9 cellular contexts compared by ENCODE assay signal in the genomic region with DNA sequence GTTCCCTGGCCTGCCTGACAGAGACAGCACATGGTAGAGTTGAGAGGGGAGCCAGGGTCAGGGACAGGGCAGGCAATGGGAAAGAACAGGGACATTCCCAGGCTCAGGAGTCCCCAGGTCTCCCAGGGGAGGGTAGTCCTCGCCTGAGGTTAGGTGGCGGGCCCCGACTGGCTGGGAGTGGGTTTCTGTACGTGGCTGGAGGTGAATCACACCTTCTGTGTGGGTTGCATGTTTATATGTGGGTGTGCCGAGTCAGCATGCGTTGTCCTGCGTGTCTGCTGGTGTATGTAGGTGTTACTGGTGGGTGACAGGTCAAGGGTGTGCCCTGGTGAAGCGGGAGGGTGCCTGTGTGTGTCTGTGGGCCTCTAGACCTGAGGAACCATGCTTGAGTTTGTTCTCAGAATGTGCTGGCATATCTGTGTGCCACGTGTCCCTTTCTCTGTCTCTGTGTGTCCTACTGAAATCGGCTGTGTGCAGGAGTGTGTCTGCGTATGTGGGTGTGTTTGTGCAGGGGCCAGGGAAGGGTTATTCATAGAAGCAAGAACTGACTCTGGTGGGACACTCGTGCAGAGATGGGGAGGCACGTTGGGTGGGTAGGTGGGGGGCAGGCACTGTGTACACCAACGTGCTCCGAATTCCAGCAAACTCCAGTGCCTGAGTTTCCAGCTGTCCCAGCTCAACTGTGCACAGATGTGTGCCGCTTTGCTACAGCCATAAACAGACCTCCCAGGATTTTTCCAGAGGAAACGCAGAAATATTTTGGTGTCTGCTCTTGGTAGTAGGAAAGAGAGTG. TPM values are rescaled to one million over a fixed set of nuclear protein-coding genes. Genes with fewer than 3 reads are reported as not detected.
DNase-seq lines count a peak whose midpoint lies in the region; ATAC-seq and TF ChIP-seq lines count a peak whose summit lies in the region.
"Had no signal": no experiment of that assay in that cellular context is flagged by ENCODE, and none has a peak within 500 bp of the region (broad histone marks: within the 10 kb centered on the region; RNA-seq: fewer than 3 reads in every experiment).

No MANE protein-coding gene starts in this region.

- H3K27ac Mint-ChIP-seq in activated naive CD4-positive, alpha-beta T cell treated with anti-CD3 and anti-CD28 coated beads, Interleukin-2, amount 50 U/mL, for 72 hours = peak overlapping the region in 1 of 2 donors; percentile 21

- TF ChIP-seq RAD21 in liver (IDR thresholded peaks at IDR 0.05) = peak in 1 of 2 donors; percentile 6

- H2AFZ ChIP-seq in Karpas-422 (ENCODE audit: low read length) = no peak overlapping the region

- H3K36me3 Mint-ChIP-seq in activated naive CD4-positive, alpha-beta T cell treated with anti-CD3 and anti-CD28 coated beads, Interleukin-2, amount 50 U/mL, for 72 hours = no peaks in the 10 kb centered on the region

- H3K4me1 ChIP-seq in liver (ENCODE audit: control insufficient read depth in 4 of 4, insufficient read depth in 4 of 4, low read length in 3 of 4) (peaks cover 18 to 84% (median 72%) of the 10 kb centered on the region in 4 donors), urinary bladder (ENCODE audit: insufficient read depth) (no peaks in the 10 kb centered on the region), Karpas-422 (ENCODE audit: low read length) (no peaks in the 10 kb centered on the region)

- H3K27me3 ChIP-seq in liver (ENCODE audit: control insufficient read depth in 4 of 4, insufficient read depth in 4 of 4, low read length in 3 of 4) (no peaks in the 10 kb centered on the region), Karpas-422 (ENCODE audit: low read length) (no peaks in the 10 kb centered on the region)

- no peak overlapping the region for H3K4me2 ChIP-seq in Karpas-422 (ENCODE audit: low read depth, low read length, poor library complexity, severe bottlenecking)

- H3K9me3 ChIP-seq in liver (ENCODE audit: control insufficient read depth in 4 of 4, low read length in 3 of 4) (no peaks in the 10 kb centered on the region), Karpas-422 (ENCODE audit: low read length) (no peaks in the 10 kb centered on the region)
- H3K9me3 ChIP-seq: neutrophil had no signal

- no peak for TF ChIP-seq CTCF in liver (IDR thresholded peaks at IDR 0.05; ENCODE audit: low read depth, low read length, missing input control)

- H3K36me3 ChIP-seq in liver (ENCODE audit: control insufficient read depth in 4 of 4, insufficient read depth in 3 of 4, low read depth in 1 of 4, low read length in 3 of 4) (no peaks in the 10 kb centered on the region), urinary bladder (ENCODE audit: insufficient read depth) (no peaks in the 10 kb centered on the region), Karpas-422 (ENCODE audit: insufficient read depth, low read length) (no peaks in the 10 kb centered on the region)
- H3K36me3 ChIP-seq: neutrophil had no signal

- no peaks in the 10 kb centered on the region for H3K9me3 Mint-ChIP-seq in activated naive CD4-positive, alpha-beta T cell treated with anti-CD3 and anti-CD28 coated beads, Interleukin-2, amount 50 U/mL, for 72 hours

- no peaks in the 10 kb centered on the region for H3K9me2 ChIP-seq in Karpas-422 (replicated peaks; ENCODE audit: insufficient read depth, low read length)

- 24% methylated on average over 17 of the region's 17 CpGs for WGBS in liver
- 47% methylated on average over 17 of the region's 17 CpGs for WGBS in urinary bladder

- H4K20me1 ChIP-seq in Karpas-422 (ENCODE audit: insufficient read depth, low read depth, low read length) = no peaks in the 10 kb centered on the region

- DNase-seq in stimulated activated CD4-positive, alpha-beta T cell treated with anti-CD3 and anti-CD28 coated beads, Interleukin-1b, Interleukin-23, amount 100 ng/mL, for 48 hours = peak; percentile 26
- DNase-seq in stimulated activated CD4-positive, alpha-beta T cell treated with anti-CD3 and anti-CD28 coated beads, Interleukin-2, amount 100 ng/mL, for 24 hours = no peak
- no peak for DNase-seq in activated naive CD4-positive, alpha-beta T cell treated with anti-CD3 and anti-CD28 coated beads, Interleukin-2, amount 50 U/mL, for 72 hours (ENCODE audit: low spot score in 2 of 2)
- no peak for DNase-seq in Karpas-422

- peak; percentile 49 to 53 for ATAC-seq in activated naive CD4-positive, alpha-beta T cell treated with anti-CD3 and anti-CD28 coated beads, Interleukin-2, amount 50 U/mL, for 72 hours
- no peak for ATAC-seq in GM18517 (IDR thresholded peaks at IDR 0.05; ENCODE audit: unreplicated experiment)
- no peak for ATAC-seq in GM18498 (IDR thresholded peaks at IDR 0.05; ENCODE audit: unreplicated experiment)

- no peaks in the 10 kb centered on the region for H3K79me2 ChIP-seq in Karpas-422 (ENCODE audit: low read length)

- H3K9ac ChIP-seq in liver (ENCODE audit: low read depth in 1 of 2, low read length in 2 of 2) (peak overlapping the region; percentile 36 to 87), Karpas-422 (ENCODE audit: low read length) (no peak overlapping the region)

- no peak overlapping the region for H3K4me3 ChIP-seq in liver (ENCODE audit: low read depth in 1 of 3, low read length in 3 of 3)
- H3K4me3 ChIP-seq in urinary bladder (ENCODE audit: low read depth, low read length) = no peak overlapping the region
- no peak overlapping the region for H3K4me3 ChIP-seq in Karpas-422 (ENCODE audit: low read length)

- H3K27ac ChIP-seq in liver (ENCODE audit: low read depth in 1 of 2, low read length in 2 of 2) (peak overlapping the region; percentile 95 to 96), urinary bladder (ENCODE audit: low read depth) (peak overlapping the region; percentile 66), Karpas-422 (ENCODE audit: low read length) (no peak overlapping the region)
- H3K27ac ChIP-seq: neutrophil had no signal

TF ChIP-seq in liver, 16 proteins besides CTCF, POLR2A, EP300 and RAD21:
- TF ChIP-seq FOXA2 (IDR thresholded peaks at IDR 0.05) (peak; percentile 5), HNF4A (conservative IDR thresholded peaks at IDR 0.05) (peak in 1 of 2 donors; percentile 33), YY1 (IDR thresholded peaks at IDR 0.05) (peak; percentile 39), JUND (IDR thresholded peaks at IDR 0.05) (peak in 1 of 2 donors; percentile 12), GABPA (IDR thresholded peaks at IDR 0.05 in 1 of 2, conservative IDR thresholded peaks at IDR 0.05 in 1 of 2) (no peak), RXRA (IDR thresholded peaks at IDR 0.05) (peak; percentile 78 to 79), EGR1 (IDR thresholded peaks at IDR 0.05; ENCODE audit: low read depth in 2 of 2) (peak in 1 of 2 donors; percentile 27), SP1 (IDR thresholded peaks at IDR 0.05) (peak; percentile 22), NR2F2 (IDR thresholded peaks at IDR 0.05) (no peak), FOXA1 (IDR thresholded peaks at IDR 0.05) (no peak)
- TF ChIP-seq, protein P1, sequence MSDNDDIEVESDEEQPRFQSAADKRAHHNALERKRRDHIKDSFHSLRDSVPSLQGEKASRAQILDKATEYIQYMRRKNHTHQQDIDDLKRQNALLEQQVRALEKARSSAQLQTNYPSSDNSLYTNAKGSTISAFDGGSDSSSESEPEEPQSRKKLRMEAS (IDR thresholded peaks at IDR 0.05) = peak; percentile 95
- TF ChIP-seq, protein P2, sequence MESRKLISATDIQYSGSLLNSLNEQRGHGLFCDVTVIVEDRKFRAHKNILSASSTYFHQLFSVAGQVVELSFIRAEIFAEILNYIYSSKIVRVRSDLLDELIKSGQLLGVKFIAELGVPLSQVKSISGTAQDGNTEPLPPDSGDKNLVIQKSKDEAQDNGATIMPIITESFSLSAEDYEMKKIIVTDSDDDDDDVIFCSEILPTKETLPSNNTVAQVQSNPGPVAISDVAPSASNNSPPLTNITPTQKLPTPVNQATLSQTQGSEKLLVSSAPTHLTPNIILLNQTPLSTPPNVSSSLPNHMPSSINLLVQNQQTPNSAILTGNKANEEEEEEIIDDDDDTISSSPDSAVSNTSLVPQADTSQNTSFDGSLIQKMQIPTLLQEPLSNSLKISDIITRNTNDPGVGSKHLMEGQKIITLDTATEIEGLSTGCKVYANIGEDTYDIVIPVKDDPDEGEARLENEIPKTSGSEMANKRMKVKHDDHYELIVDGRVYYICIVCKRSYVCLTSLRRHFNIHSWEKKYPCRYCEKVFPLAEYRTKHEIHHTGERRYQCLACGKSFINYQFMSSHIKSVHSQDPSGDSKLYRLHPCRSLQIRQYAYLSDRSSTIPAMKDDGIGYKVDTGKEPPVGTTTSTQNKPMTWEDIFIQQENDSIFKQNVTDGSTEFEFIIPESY (IDR thresholded peaks at IDR 0.05) = peak; percentile 21

RNA-seq across cellular contexts. Expression of a gene that starts 23.8 kb away (rescaled TPM):
- 1 to 10 TPM in 1 of 2 donors, under 1 TPM in 1; 0.57 to 2.3 TPM for total RNA-seq in activated naive CD4-positive, alpha-beta T cell treated with anti-CD3 and anti-CD28 coated beads, Interleukin-2, amount 50 U/mL, for 72 hours
- total RNA-seq in liver (10 to 100 TPM; 15.0 to 89.4 TPM), urinary bladder (25.5 TPM)
- polyA plus RNA-seq in liver (100 to 1,000 TPM in 1 of 2 donors, 10 to 100 TPM in 1; 74.6 to 151 TPM), urinary bladder (50.2 TPM)
- total RNA-seq in Karpas-422 (2014; rRNA removed; shearing (Covaris generic); ENCODE audit: low replicate concordance) = 0.30 and 1.4 TPM in 2 replicates

RNA-seq across cellular contexts. Expression of a gene that starts 49.1 kb away (rescaled TPM):
- total RNA-seq in activated naive CD4-positive, alpha-beta T cell treated with anti-CD3 and anti-CD28 coated beads, Interleukin-2, amount 50 U/mL, for 72 hours = not detected
- total RNA-seq in liver (under 1 TPM; 0.33 to 0.37 TPM), urinary bladder (32.3 TPM)
- polyA plus RNA-seq in liver (under 1 TPM; 0.22 to 0.89 TPM), urinary bladder (37.5 TPM)
- not detected in 2 replicates for total RNA-seq in Karpas-422 (2014; rRNA removed; shearing (Covaris generic); ENCODE audit: low replicate concordance)

RNA-seq across cellular contexts. Expression of a gene that starts 52.9 kb away (rescaled TPM):
- total RNA-seq in activated naive CD4-positive, alpha-beta T cell treated with anti-CD3 and anti-CD28 coated beads, Interleukin-2, amount 50 U/mL, for 72 hours = not detected
- total RNA-seq in liver (not detected), urinary bladder (0.58 TPM)
- polyA plus RNA-seq in liver (not detected), urinary bladder (0.44 TPM)
- 0.11 TPM in 1 of 2 replicates, not detected in the other for total RNA-seq in Karpas-422 (2014; rRNA removed; shearing (Covaris generic); ENCODE audit: low replicate concordance)

Comparison
In these comparisons a context has a peak if more than half of its experiments do, and no peak if none do; other contexts are left out.
1. ATAC-seq: peak in activated naive CD4-positive, alpha-beta T cell treated with anti-CD3 and anti-CD28 coated beads, Interleukin-2, amount 50 U/mL, for 72 hours (2 of 2); none in GM18517 (single experiment) and GM18498 (single experiment).
2. RNA of a gene that starts 49.1 kb away (total RNA-seq): 32.3 TPM in urinary bladder (single experiment); 0.33 to 0.37 TPM in liver, not detected in activated naive CD4-positive, alpha-beta T cell treated with anti-CD3 and anti-CD28 coated beads, Interleukin-2, amount 50 U/mL, for 72 hours and not detected in Karpas-422; every median in the first group is over 10 times any median in the second.